In the genomic region with DNA sequence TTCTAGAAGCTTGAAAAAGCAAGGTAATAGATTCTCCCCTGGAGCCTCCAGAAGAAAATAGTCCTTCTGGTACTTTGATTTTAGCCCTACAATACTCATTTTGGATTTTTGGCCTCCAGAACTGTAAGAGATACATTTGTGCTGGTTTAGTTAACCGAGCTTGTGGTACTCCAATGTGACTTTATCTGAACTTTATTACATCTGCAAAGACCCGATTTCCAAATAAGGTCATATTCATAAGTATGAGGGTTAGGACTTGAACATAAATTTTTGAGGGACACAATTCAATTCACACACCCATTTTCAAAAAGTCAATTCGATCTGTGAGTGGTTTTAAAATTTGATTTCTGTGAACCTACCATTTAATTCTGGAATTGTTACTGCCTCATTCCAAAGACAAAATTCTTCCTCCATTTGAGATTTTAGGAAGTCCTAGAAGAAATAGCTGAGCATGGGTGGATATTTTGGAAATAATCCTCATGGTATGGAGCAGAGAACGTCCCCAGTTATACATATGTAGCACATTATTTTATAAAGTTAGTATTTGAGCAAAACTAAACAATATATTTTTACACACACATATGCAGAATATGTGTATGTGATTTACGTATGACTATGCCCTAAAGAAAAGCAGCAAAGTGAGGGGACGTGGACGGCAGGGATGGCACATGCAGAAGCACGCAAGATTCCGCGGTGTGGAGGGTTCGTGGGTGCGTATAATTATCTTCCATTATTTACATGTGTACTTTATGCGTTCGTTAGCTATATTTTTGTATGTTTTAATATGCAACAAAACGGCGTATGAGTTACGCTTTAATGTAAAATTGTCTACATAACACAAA, we compare ENCODE assay signal across 8 cellular contexts. TPM values are rescaled to one million over a fixed set of nuclear protein-coding genes. Genes with fewer than 3 reads are reported as not detected.
A peak's percentile ranks its signal among the peaks of the same experiment; 100 is the strongest.
DNase-seq lines count a peak whose midpoint lies in the region; ATAC-seq and TF ChIP-seq lines count a peak whose summit lies in the region.

No MANE protein-coding gene starts in this region.

- H3K27me3 Mint-ChIP-seq in mesothelial cell of epicardium (ENCODE audit: low read depth): peaks cover 5% of the 10 kb centered on the region

- no peaks in the 10 kb centered on the region for H3K4me1 ChIP-seq in BE2C

- peak overlapping the region; percentile 99 for H3K27ac Mint-ChIP-seq in mesothelial cell of epicardium

- peak overlapping the region; percentile 93 for H3K27ac ChIP-seq in caudate nucleus (ENCODE audit: low read depth, low read length)

- H3K36me3 Mint-ChIP-seq in mesothelial cell of epicardium: no peaks in the 10 kb centered on the region

- ATAC-seq in GM21717 (IDR thresholded peaks at IDR 0.05; ENCODE audit: unreplicated experiment) (no peak), GM21526 (IDR thresholded peaks at IDR 0.05; ENCODE audit: low FRiP score, unreplicated experiment) (no peak), HG03135 (IDR thresholded peaks at IDR 0.05; ENCODE audit: unreplicated experiment) (no peak)

- DNase-seq in BE2C: peak; percentile 5
- peak; percentile 18 for DNase-seq in MG63
- peak in 4 of 61 donors; percentile 4 to 16 (median 14) for DNase-seq in caudate nucleus (lab: John Stamatoyannopoulos, UW)
- no peak for DNase-seq in mesothelial cell of epicardium (ENCODE audit: low spot score in 2 of 2, unreplicated experiment in 2 of 2)
- DNase-seq in activated CD8-positive, alpha-beta memory T cell treated with anti-CD3 and anti-CD28 coated beads, Interleukin-2, amount 50 U/mL, for 48 hours: no peak

- H3K36me3 ChIP-seq in BE2C: no peaks in the 10 kb centered on the region
- H3K36me3 ChIP-seq in MG63: no peaks in the 10 kb centered on the region; the same call in 1 of the 2 replicates

- no peaks in the 10 kb centered on the region for H3K9me3 Mint-ChIP-seq in mesothelial cell of epicardium

- H3K4me3 ChIP-seq in BE2C (ENCODE audit: low read depth, low read length) (peak overlapping the region; percentile 86), MG63 (peak overlapping the region; percentile 90)

- no peak for TF ChIP-seq CTCF in BE2C (IDR thresholded peaks at IDR 0.05; ENCODE audit: low read depth, low read length)
- TF ChIP-seq CTCF in mesothelial cell of epicardium (IDR thresholded peaks at IDR 0.05; ENCODE audit: unreplicated experiment): no peak

- peaks cover 21% of the 10 kb centered on the region for H3K4me1 Mint-ChIP-seq in mesothelial cell of epicardium

- H3K9me3 ChIP-seq in BE2C (no peaks in the 10 kb centered on the region), MG63 (no peaks in the 10 kb centered on the region)

- H3K27me3 ChIP-seq in BE2C (no peaks in the 10 kb centered on the region), MG63 (no peaks in the 10 kb centered on the region)

- peak overlapping the region; percentile 96 for H3K4me3 Mint-ChIP-seq in mesothelial cell of epicardium

RNA-seq across cellular contexts. Expression of a gene that starts 0.9 kb away (rescaled TPM):
- polyA plus RNA-seq in BE2C (2012; ENCODE audit: insufficient read depth, insufficient read length, low read depth): 13.3 TPM
- total RNA-seq in MG63 (2014; rRNA removed; shearing (Covaris generic); ENCODE audit: low replicate concordance): 25.7 and 31.1 TPM in 2 replicates
- total RNA-seq in mesothelial cell of epicardium: 17.0 to 22.6 TPM (median 19.8 TPM) in 3 replicates

RNA-seq across cellular contexts. Expression of a gene that starts 44.8 kb away (rescaled TPM):
- 1.0 TPM for polyA plus RNA-seq in BE2C (2012; ENCODE audit: insufficient read depth, insufficient read length, low read depth)
- 0.69 and 0.86 TPM in 2 replicates for total RNA-seq in MG63 (2014; rRNA removed; shearing (Covaris generic); ENCODE audit: low replicate concordance)
- total RNA-seq in mesothelial cell of epicardium: 3.5 to 4.3 TPM (median 4.3 TPM) in 3 replicates

Comparison
In these comparisons a context has a peak if more than half of its experiments do, and no peak if none do; other contexts are left out.
1. DNase-seq: peak in BE2C (single experiment) and MG63 (single experiment); none in mesothelial cell of epicardium (0 of 2) and activated CD8-positive, alpha-beta memory T cell treated with anti-CD3 and anti-CD28 coated beads, Interleukin-2, amount 50 U/mL, for 48 hours (single experiment).